ENCODE assay signal across 16 cellular contexts in the genomic region with DNA sequence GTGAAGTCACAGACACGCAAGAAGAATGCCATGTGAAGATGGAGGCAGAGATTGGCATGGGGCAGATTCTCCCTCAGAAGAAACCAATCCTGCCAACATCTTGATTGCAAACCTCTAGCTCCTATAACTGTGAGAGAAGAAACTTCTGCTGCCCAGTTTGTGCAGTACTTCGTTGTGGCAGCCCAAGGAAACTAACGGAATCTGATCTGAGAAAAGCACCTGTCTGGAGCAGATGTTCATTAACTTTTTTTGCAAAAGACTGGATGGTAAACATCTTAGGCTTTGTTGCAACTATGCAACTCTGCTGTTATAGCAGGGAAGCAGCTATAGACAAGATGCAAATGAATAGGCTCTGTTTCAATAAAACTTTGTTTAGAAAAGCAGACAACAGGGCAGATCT. TPM values are rescaled to one million over a fixed set of nuclear protein-coding genes. Genes with fewer than 3 reads are reported as not detected.
DNase-seq lines count a peak whose midpoint lies in the region; ATAC-seq and TF ChIP-seq lines count a peak whose summit lies in the region.
"Had no signal": no experiment of that assay in that cellular context is flagged by ENCODE, and none has a peak within 500 bp of the region (broad histone marks: within the 10 kb centered on the region; RNA-seq: fewer than 3 reads in every experiment).

No MANE protein-coding gene starts in this region.

- no peaks in the 10 kb centered on the region for H3K4me1 ChIP-seq in GM23338 (ENCODE audit: insufficient read depth)

- H3K27me3 ChIP-seq in GM23338 (ENCODE audit: insufficient read depth): no peaks in the 10 kb centered on the region

- H2AFZ ChIP-seq in GM23338: 0 out of 2 replicates have a peak overlapping the region, but pooled peaks have one; percentile 2

- H3K9me3 Mint-ChIP-seq in activated naive CD4-positive, alpha-beta T cell treated with anti-CD3 and anti-CD28 coated beads for 36 hours: no peaks in the 10 kb centered on the region
- H3K9me3 Mint-ChIP-seq in GM23338: no peaks in the 10 kb centered on the region
- no peaks in the 10 kb centered on the region for H3K9me3 Mint-ChIP-seq in activated naive CD8-positive, alpha-beta T cell treated with anti-CD3 and anti-CD28 coated beads, Interleukin-2, amount 50 U/mL, for 24 hours
- H3K9me3 Mint-ChIP-seq in stimulated activated effector memory CD8-positive, alpha-beta T cell treated with anti-CD3 and anti-CD28 coated beads, Interleukin-12 subunit alpha, Interleukin-12 subunit beta, amount 100 ng/mL, for 72 hours: no peaks in the 10 kb centered on the region

- no peaks in the 10 kb centered on the region for H3K9me2 ChIP-seq in GM23338 (ENCODE audit: insufficient read depth)

- no peak for ATAC-seq in GM23338
- ATAC-seq in activated naive CD8-positive, alpha-beta T cell treated with anti-CD3 and anti-CD28 coated beads, Interleukin-2, amount 50 U/mL, for 24 hours: no peak
- no peak for ATAC-seq in stimulated activated effector memory CD8-positive, alpha-beta T cell treated with anti-CD3 and anti-CD28 coated beads, Interleukin-12 subunit alpha, Interleukin-12 subunit beta, amount 100 ng/mL, for 72 hours

- peaks cover 27% of the 10 kb centered on the region for H3K4me1 Mint-ChIP-seq in activated naive CD4-positive, alpha-beta T cell treated with anti-CD3 and anti-CD28 coated beads for 36 hours (ENCODE audit: low read depth)
- H3K4me1 Mint-ChIP-seq in GM23338: peaks cover 7% of the 10 kb centered on the region; the same call in 1 of the 3 replicates
- peaks cover 24% of the 10 kb centered on the region for H3K4me1 Mint-ChIP-seq in activated naive CD8-positive, alpha-beta T cell treated with anti-CD3 and anti-CD28 coated beads, Interleukin-2, amount 50 U/mL, for 24 hours
- peaks cover 33% of the 10 kb centered on the region for H3K4me1 Mint-ChIP-seq in stimulated activated effector memory CD8-positive, alpha-beta T cell treated with anti-CD3 and anti-CD28 coated beads, Interleukin-12 subunit alpha, Interleukin-12 subunit beta, amount 100 ng/mL, for 72 hours

- no peaks in the 10 kb centered on the region for H3K27me3 Mint-ChIP-seq in activated naive CD4-positive, alpha-beta T cell treated with anti-CD3 and anti-CD28 coated beads for 36 hours (ENCODE audit: low read depth)
- H3K27me3 Mint-ChIP-seq in GM23338 (ENCODE audit: insufficient read depth, low read depth, poor library complexity): peaks cover 5% of the 10 kb centered on the region
- no peaks in the 10 kb centered on the region for H3K27me3 Mint-ChIP-seq in activated naive CD8-positive, alpha-beta T cell treated with anti-CD3 and anti-CD28 coated beads, Interleukin-2, amount 50 U/mL, for 24 hours

- peaks cover 53% of the 10 kb centered on the region for H3K36me3 Mint-ChIP-seq in activated naive CD4-positive, alpha-beta T cell treated with anti-CD3 and anti-CD28 coated beads for 36 hours (ENCODE audit: low read depth)
- H3K36me3 Mint-ChIP-seq in GM23338 (ENCODE audit: low read depth): no peaks in the 10 kb centered on the region
- peaks cover 81% of the 10 kb centered on the region for H3K36me3 Mint-ChIP-seq in activated naive CD8-positive, alpha-beta T cell treated with anti-CD3 and anti-CD28 coated beads, Interleukin-2, amount 50 U/mL, for 24 hours (ENCODE audit: low read depth)
- peaks cover 100% of the 10 kb centered on the region for H3K36me3 Mint-ChIP-seq in stimulated activated effector memory CD8-positive, alpha-beta T cell treated with anti-CD3 and anti-CD28 coated beads, Interleukin-12 subunit alpha, Interleukin-12 subunit beta, amount 100 ng/mL, for 72 hours

- peak overlapping the region; percentile 54 for H3K27ac Mint-ChIP-seq in activated naive CD4-positive, alpha-beta T cell treated with anti-CD3 and anti-CD28 coated beads for 36 hours
- H3K27ac Mint-ChIP-seq in GM23338: no peak overlapping the region
- peak overlapping the region; percentile 21 for H3K27ac Mint-ChIP-seq in activated naive CD8-positive, alpha-beta T cell treated with anti-CD3 and anti-CD28 coated beads, Interleukin-2, amount 50 U/mL, for 24 hours
- H3K27ac Mint-ChIP-seq in stimulated activated effector memory CD8-positive, alpha-beta T cell treated with anti-CD3 and anti-CD28 coated beads, Interleukin-12 subunit alpha, Interleukin-12 subunit beta, amount 100 ng/mL, for 72 hours: peak overlapping the region; percentile 30

- CTCF ChIA-PET in activated naive CD4-positive, alpha-beta T cell treated with anti-CD3 and anti-CD28 coated beads for 36 hours (lab: Charles Lee): interaction anchor here (0.7 to 1.1 kb wide), 2 partner anchors 19 to 191 kb away, joined by 3 to 4 read pairs; no protein-coding TSS in a partner anchor

- no peak for DNase-seq in activated naive CD4-positive, alpha-beta T cell treated with anti-CD3 and anti-CD28 coated beads for 36 hours
- DNase-seq in activated naive CD4-positive, alpha-beta T cell treated with anti-CD3 and anti-CD28 coated beads, Interleukin-2, amount 50 U/mL, for 16 hours: no peak
- DNase-seq in GM23338 (ENCODE audit: low spot score) (no peak), substantia nigra (lab: John Stamatoyannopoulos, UW) (no peak)
- DNase-seq in activated naive CD8-positive, alpha-beta T cell treated with anti-CD3 and anti-CD28 coated beads, Interleukin-2, amount 50 U/mL, for 24 hours: no peak
- DNase-seq in stimulated activated effector memory CD8-positive, alpha-beta T cell treated with anti-CD3 and anti-CD28 coated beads, Interleukin-12 subunit alpha, Interleukin-12 subunit beta, amount 100 ng/mL, for 72 hours (ENCODE audit: low spot score in 2 of 2): no peak
- no peak for DNase-seq in activated CD4-positive, CD25-positive, alpha-beta regulatory T cell (lab: John Stamatoyannopoulos, UW)
- DNase-seq: DMS 273 treated with DMSO at 0.1 percent for 48 hours, GDM1, KBM-7, MV-4-11, NCI-H1417 treated with DMSO at 0.1 percent for 48 hours, NCI-H1930, NCI-H446, RPMI8226 had no signal

- H3K4me3 ChIP-seq in GM23338: no peak overlapping the region

- H3K79me2 ChIP-seq in GM23338 (replicated peaks; ENCODE audit: insufficient read depth): no peaks in the 10 kb centered on the region

- H3K4me2 ChIP-seq in GM23338: no peak overlapping the region

- TF ChIP-seq CTCF in GM23338 (conservative IDR thresholded peaks at IDR 0.05; ENCODE audit: low read depth in 2 of 2): no peak

- no peaks in the 10 kb centered on the region for H4K20me1 ChIP-seq in GM23338 (replicated peaks; ENCODE audit: insufficient read depth)

- H3K27ac ChIP-seq in GM23338 (ENCODE audit: low read depth) (no peak overlapping the region), substantia nigra (ENCODE audit: low read depth, low read length, poor library complexity, severe bottlenecking) (no peak overlapping the region)

- intact Hi-C loops in activated naive CD4-positive, alpha-beta T cell treated with anti-CD3 and anti-CD28 coated beads for 36 hours (cut with micrococcal nuclease): loop anchor here (5.0 kb wide), 1 partner anchor 262 kb away; no protein-coding TSS in a partner anchor

- no peaks in the 10 kb centered on the region for H3F3A ChIP-seq in GM23338 (replicated peaks; ENCODE audit: low read depth)

- no peaks in the 10 kb centered on the region for H3K36me3 ChIP-seq in GM23338 (ENCODE audit: insufficient read depth)

- H3K4me3 Mint-ChIP-seq in activated naive CD4-positive, alpha-beta T cell treated with anti-CD3 and anti-CD28 coated beads for 36 hours: no peak overlapping the region
- H3K4me3 Mint-ChIP-seq in GM23338: no peak overlapping the region
- H3K4me3 Mint-ChIP-seq in activated naive CD8-positive, alpha-beta T cell treated with anti-CD3 and anti-CD28 coated beads, Interleukin-2, amount 50 U/mL, for 24 hours: no peak overlapping the region
- H3K4me3 Mint-ChIP-seq in stimulated activated effector memory CD8-positive, alpha-beta T cell treated with anti-CD3 and anti-CD28 coated beads, Interleukin-12 subunit alpha, Interleukin-12 subunit beta, amount 100 ng/mL, for 72 hours: no peak overlapping the region

TF ChIP-seq in GM23338, 12 proteins besides CTCF, POLR2A, EP300 and RAD21 (continues in another document):
- no peak for TF ChIP-seq ZNF331 (CRISPR knock-in tag; IDR thresholded peaks at IDR 0.05; ENCODE audit: low read depth)
- TF ChIP-seq JUNB (IDR thresholded peaks at IDR 0.05; ENCODE audit: unreplicated experiment): no peak

RNA-seq across cellular contexts. Expression of gene CPB2, which starts 25.1 kb away (rescaled TPM):
- not detected for total RNA-seq in activated naive CD4-positive, alpha-beta T cell treated with anti-CD3 and anti-CD28 coated beads for 36 hours
- total RNA-seq in GM23338 (2014; rRNA removed; shearing (Covaris generic)): not detected in 2 replicates
- 0.47 and 0.73 TPM in 2 replicates for polyA plus RNA-seq in GM23338 (2016; fragmentation: Nextera tagmentation; extraction: Ambion mirVana)
- total RNA-seq: H4 had no signal

RNA-seq across cellular contexts. Expression of gene LCP1, which starts 52.0 kb away (rescaled TPM):
- total RNA-seq in activated naive CD4-positive, alpha-beta T cell treated with anti-CD3 and anti-CD28 coated beads for 36 hours: 1,000 to 10,000 TPM; 1,008 to 1,043 TPM
- total RNA-seq in GM23338 (2014; rRNA removed; shearing (Covaris generic)): 3.4 and 6.6 TPM in 2 replicates
- polyA plus RNA-seq in GM23338 (2016; fragmentation: Nextera tagmentation; extraction: Ambion mirVana): 1.9 and 2.7 TPM in 2 replicates

Comparison
In these comparisons a context has a peak if more than half of its experiments do, and no peak if none do; other contexts are left out.
1. RNA of gene LCP1, which starts 52.0 kb away (total RNA-seq): 1,008 to 1,043 TPM in activated naive CD4-positive, alpha-beta T cell treated with anti-CD3 and anti-CD28 coated beads for 36 hours; 3.4 to 6.6 TPM in GM23338; every median in the first group is over 100 times any median in the second.